ENCODE assay signal across 8 cellular contexts in genomic region chr15:74291101-74292071, GRCh38. TPM values are rescaled to one million over a fixed set of nuclear protein-coding genes. Genes with fewer than 3 reads are reported as not detected.
DNase-seq lines count a peak whose midpoint lies in the region; ATAC-seq and TF ChIP-seq lines count a peak whose summit lies in the region.

No MANE protein-coding gene starts in this region.

- H3K27ac Mint-ChIP-seq in H9: peak overlapping the region in 2 of 3 experiments; percentile 63 to 96; a peak in 3 of 7 replicates
- no peak overlapping the region for H3K27ac Mint-ChIP-seq in natural killer cell

- H2AFZ ChIP-seq in H9 (ENCODE audit: low read length): no peak overlapping the region
- H2AFZ ChIP-seq in fibroblast of lung (ENCODE audit: low read length): no peak overlapping the region

- no peaks in the 10 kb centered on the region for H3K23me2 ChIP-seq in H9 (ENCODE audit: insufficient read length, low read depth, low read length, poor library complexity, severe bottlenecking)

- DNase-seq in ACHN (peak; percentile 65), H9 (peak; percentile 97), NOMO-1 treated with dmso at 0.1 percent for 144 hours (lab: John Stamatoyannopoulos, UW; ENCODE audit: unreplicated experiment) (peak; percentile 44), activated T-cell treated with anti-CD3 and anti-CD28 coated beads for 4 hours (peak; percentile 16), fibroblast of lung (ENCODE audit: low read depth in 2 of 2) (peak; percentile 64 to 85), natural killer cell (peak; percentile 64)
- DNase-seq in stimulated activated naive CD8-positive, alpha-beta T cell treated with anti-CD3 and anti-CD28 coated beads, Interleukin-15, Interleukin-2, amounts not matched to agents 100 U/mL and 50 U/mL, for 24 hours: peak; percentile 88

- H3K9me3 ChIP-seq in H9 (ENCODE audit: control insufficient read depth, low read depth, low read length) (no peaks in the 10 kb centered on the region), fibroblast of lung (ENCODE audit: control insufficient read depth, insufficient read depth, low read depth, low read length) (no peaks in the 10 kb centered on the region)

- H3K79me1 ChIP-seq in H9 (ENCODE audit: insufficient read depth, low read depth, low read length, poor library complexity, severe bottlenecking): no peaks in the 10 kb centered on the region

- no peak overlapping the region for H4K8ac ChIP-seq in H9 (replicated peaks; ENCODE audit: insufficient read length, low read depth, low read length)

- no peaks in the 10 kb centered on the region for H3K79me2 ChIP-seq in H9 (ENCODE audit: insufficient read depth, low read length)
- no peaks in the 10 kb centered on the region for H3K79me2 ChIP-seq in fibroblast of lung (ENCODE audit: control insufficient read depth, insufficient read depth, low read length)

- H3K23ac ChIP-seq in H9 (ENCODE audit: insufficient read length, low read depth, low read length): no peak overlapping the region

- no peak overlapping the region for H2BK20ac ChIP-seq in H9 (ENCODE audit: low read depth, low read length, poor library complexity, severe bottlenecking)

- H3T11ph ChIP-seq in H9 (ENCODE audit: low read length): no peak overlapping the region

- no peak overlapping the region for H3K4ac ChIP-seq in H9 (ENCODE audit: low read depth, low read length)

- intact Hi-C loops in natural killer cell (cut with micrococcal nuclease): no loop called here

- in situ Hi-C loops in ACHN (cut with HindIII; ENCODE audit: low pct_ligation_motif_present, low pct_unique_long_range_greater_than_20kb, low sequenced_read_pairs): no loop called here

- no peak overlapping the region for H3K9ac ChIP-seq in H9 (ENCODE audit: extremely low read depth, insufficient read length, low read length)
- H3K9ac ChIP-seq in fibroblast of lung (ENCODE audit: insufficient read depth, low read length): no peak overlapping the region

- H3K27me3 ChIP-seq in H9 (ENCODE audit: insufficient read depth, low read length) (no peaks in the 10 kb centered on the region; the same call in 1 of the 2 replicates), fibroblast of lung (ENCODE audit: control insufficient read depth, insufficient read depth, low read length) (no peaks in the 10 kb centered on the region)

- H3K27me3 Mint-ChIP-seq in H9 (ENCODE audit: low read depth) (peaks cover 97% of the 10 kb centered on the region), natural killer cell (ENCODE audit: low read depth in 2 of 2) (peaks cover 25 to 26% of the 10 kb centered on the region in 2 donors)

- H3K4me2 ChIP-seq in H9 (ENCODE audit: insufficient read depth, insufficient read length, low read length): peak overlapping the region; percentile 23
- H3K4me2 ChIP-seq in fibroblast of lung (ENCODE audit: extremely low read depth, insufficient read depth, low read length): no peak overlapping the region

- H4K5ac ChIP-seq in H9 (ENCODE audit: insufficient read length, low read depth, low read length): no peak overlapping the region

- no peak overlapping the region for H2BK5ac ChIP-seq in H9 (ENCODE audit: insufficient read length, low read length)

- H3K4me1 Mint-ChIP-seq in H9 (peaks cover 17 to 18% of the 10 kb centered on the region in 2 experiments), natural killer cell (peaks cover 0 to 7% of the 10 kb centered on the region in 2 donors)

- no peaks in the 10 kb centered on the region for H3K36me3 ChIP-seq in fibroblast of lung (ENCODE audit: control insufficient read depth, insufficient read depth, low read length)

- no peak overlapping the region for H3K27ac ChIP-seq in H9 (ENCODE audit: insufficient read length, low read depth, low read length)
- no peak overlapping the region for H3K27ac ChIP-seq in fibroblast of lung (ENCODE audit: insufficient read depth, low read length)

- no peaks in the 10 kb centered on the region for H3K9me3 Mint-ChIP-seq in H9
- H3K9me3 Mint-ChIP-seq in natural killer cell: peaks cover 0 to 4% of the 10 kb centered on the region in 2 donors

- no peak overlapping the region for H2AK5ac ChIP-seq in H9 (ENCODE audit: insufficient read length, low read length)

- peak overlapping the region; percentile 50 to 68 for H3K4me3 Mint-ChIP-seq in H9
- H3K4me3 Mint-ChIP-seq in natural killer cell: no peak overlapping the region

- no peak overlapping the region for H2BK12ac ChIP-seq in H9 (ENCODE audit: insufficient read length, low read depth, low read length)

- H3K4me1 ChIP-seq in H9 (ENCODE audit: insufficient read depth, low read length): peaks cover 3% of the 10 kb centered on the region; the same call in 1 of the 2 replicates
- no peaks in the 10 kb centered on the region for H3K4me1 ChIP-seq in fibroblast of lung (ENCODE audit: control insufficient read depth, extremely low read depth, insufficient read depth, low read length)

- no CpG with 5 or more reads among the region's 20 CpGs for WGBS in H9 (ENCODE audit: extremely low coverage, insufficient read length, low lambda C conversion rate)

- H3K56ac ChIP-seq in H9 (ENCODE audit: insufficient read length, low read depth, low read length): no peak overlapping the region

- no peak overlapping the region for H4K91ac ChIP-seq in H9 (ENCODE audit: insufficient read length, low read depth, low read length)

- H3K4me3 ChIP-seq in fibroblast of lung (replicated peaks in 1 of 4; ENCODE audit: control extremely low read depth in 1 of 4, insufficient read depth in 1 of 4, low read depth in 3 of 4, low read length in 4 of 4): no peak overlapping the region

- H3K14ac ChIP-seq in H9 (ENCODE audit: insufficient read depth, low read length): no peak overlapping the region

- ATAC-seq in natural killer cell (peak; percentile 66 to 85 (median 75)), GM21737 (IDR thresholded peaks at IDR 0.05; ENCODE audit: unreplicated experiment) (no peak)
- ATAC-seq in stimulated activated naive CD8-positive, alpha-beta T cell treated with anti-CD3 and anti-CD28 coated beads, Interleukin-15, Interleukin-2, amounts not matched to agents 100 U/mL and 50 U/mL, for 24 hours: peak; percentile 87

- H3K36me3 Mint-ChIP-seq in H9 (ENCODE audit: insufficient read depth in 1 of 3, low read depth in 3 of 3) (no peaks in the 10 kb centered on the region), natural killer cell (no peaks in the 10 kb centered on the region)

- H4K20me1 ChIP-seq in H9 (ENCODE audit: control insufficient read depth, insufficient read depth, insufficient read length) (no peaks in the 10 kb centered on the region), fibroblast of lung (ENCODE audit: control insufficient read depth, extremely low read depth, insufficient read depth, low read length) (no peaks in the 10 kb centered on the region)

- no peak overlapping the region for H2BK15ac ChIP-seq in H9 (ENCODE audit: low read depth, low read length)

- no peak overlapping the region for H3K18ac ChIP-seq in H9 (ENCODE audit: insufficient read length, low read depth, low read length)

- TF ChIP-seq CTCF in H9 (conservative IDR thresholded peaks at IDR 0.05): no peak
- no peak for TF ChIP-seq CTCF in fibroblast of lung (conservative IDR thresholded peaks at IDR 0.05 in 1 of 2, IDR thresholded peaks at IDR 0.05 in 1 of 2; ENCODE audit: low read depth in 1 of 2, low read length in 2 of 2)
- TF ChIP-seq CTCF in natural killer cell (IDR thresholded peaks at IDR 0.05): no peak

- H2BK120ac ChIP-seq in H9 (ENCODE audit: low read depth, low read length, poor library complexity, severe bottlenecking): no peak overlapping the region

RNA-seq across cellular contexts. Expression of gene CCDC33, which starts 55.3 kb away (rescaled TPM):
- total RNA-seq in H9 (2021): 4.5 and 4.6 TPM in 2 replicates
- total RNA-seq in fibroblast of lung: not detected in 2 replicates
- polyA plus RNA-seq in fibroblast of lung: not detected in 2 replicates
- not detected in 2 replicates for polyA plus RNA-seq in fibroblast of lung (2012)
- not detected in 2 replicates for polyA minus RNA-seq in fibroblast of lung (ENCODE audit: low replicate concordance)
- total RNA-seq in natural killer cell: not detected

Comparison
In these comparisons a context has a peak if more than half of its experiments do, and no peak if none do; other contexts are left out.
1. DNase-seq: peak in every context shown above with its lines; median percentile 97 in H9; 88 in stimulated activated naive CD8-positive, alpha-beta T cell treated with anti-CD3 and anti-CD28 coated beads, Interleukin-15, Interleukin-2, amounts not matched to agents 100 U/mL and 50 U/mL, for 24 hours; 74 in fibroblast of lung; 65 in ACHN; 64 in natural killer cell; 44 in NOMO-1 treated with dmso at 0.1 percent for 144 hours; 16 in activated T-cell treated with anti-CD3 and anti-CD28 coated beads for 4 hours.
2. H3K27ac Mint-ChIP-seq: peak in H9 (2 of 3); none in natural killer cell (0 of 2).